Comparison of ENCODE assay signal across 9 cellular contexts in the genomic region with DNA sequence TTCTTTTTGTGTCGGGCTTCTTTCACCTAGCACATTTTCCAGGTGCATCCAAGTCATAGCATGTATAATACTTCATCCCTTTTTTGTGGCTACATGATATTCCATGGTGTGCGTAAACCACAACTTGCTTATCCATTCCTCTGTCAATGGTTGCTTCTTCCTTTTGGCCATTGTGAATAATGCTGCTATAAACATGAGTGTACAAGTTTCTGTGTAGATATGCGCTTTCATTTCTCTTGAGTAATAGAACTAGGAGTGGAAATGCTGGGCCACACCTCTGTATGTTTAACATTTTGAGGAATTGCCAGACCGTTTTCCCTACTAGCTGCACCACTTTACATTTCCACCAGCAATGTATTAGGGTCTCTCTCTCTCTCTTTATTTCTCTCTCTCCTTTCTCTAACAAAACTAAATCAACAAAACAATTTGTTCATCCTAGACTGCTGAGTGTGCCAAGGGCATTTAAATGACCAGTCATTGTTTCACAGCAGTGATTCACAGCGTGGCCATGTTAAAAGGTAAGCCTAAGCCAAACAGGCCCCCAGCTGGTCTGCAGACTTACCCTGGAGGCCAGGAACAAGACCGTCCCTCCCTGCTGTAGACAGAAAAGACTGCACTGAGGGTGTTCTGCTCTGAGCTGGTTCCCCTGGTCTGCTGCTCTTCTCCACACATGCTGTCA. TPM values are rescaled to one million over a fixed set of nuclear protein-coding genes. Genes with fewer than 3 reads are reported as not detected.
DNase-seq lines count a peak whose midpoint lies in the region; ATAC-seq lines count a peak whose summit lies in the region.
"Had no signal": no experiment of that assay in that cellular context is flagged by ENCODE, and none has a peak within 500 bp of the region (broad histone marks: within the 10 kb centered on the region; RNA-seq: fewer than 3 reads in every experiment).

No MANE protein-coding gene starts in this region.

- H3K27ac ChIP-seq in HUES64 (ENCODE audit: low read depth, low read length) (peak overlapping the region; percentile 27; the same call in 1 of the 2 replicates), aorta (ENCODE audit: low read depth in 1 of 2, low read length in 2 of 2) (no peak overlapping the region)

- peaks cover 25% of the 10 kb centered on the region for H3K4me1 ChIP-seq in HUES64 (ENCODE audit: insufficient read depth, low read length)
- peaks cover 0 to 2% of the 10 kb centered on the region in 2 donors for H3K4me1 ChIP-seq in aorta (ENCODE audit: control insufficient read depth in 1 of 2, insufficient read depth in 2 of 2, low read length in 2 of 2)

- no peaks in the 10 kb centered on the region for H3K36me3 ChIP-seq in HUES64 (ENCODE audit: insufficient read depth, low read length)
- H3K36me3 ChIP-seq in aorta (ENCODE audit: control insufficient read depth in 1 of 2, insufficient read depth in 2 of 2, low read length in 1 of 2) = no peaks in the 10 kb centered on the region

- intact Hi-C loops in aorta (cut with DNase I) = no loop called here

- no peaks in the 10 kb centered on the region for H3K9me3 ChIP-seq in HUES64 (ENCODE audit: insufficient read depth, low read depth, low read length)
- no peaks in the 10 kb centered on the region for H3K9me3 ChIP-seq in aorta (ENCODE audit: control insufficient read depth, low read length)

- WGBS in HUES64 = 60% methylated on average over 6 of the region's 6 CpGs
- 88% methylated on average over 6 of the region's 6 CpGs for WGBS in aorta, 2 donors

- no peak overlapping the region for H3K4me3 ChIP-seq in HUES64 (ENCODE audit: low read length)
- no peak overlapping the region for H3K4me3 ChIP-seq in aorta (ENCODE audit: low read length in 2 of 2)

- no peak overlapping the region for H3K9ac ChIP-seq in HUES64 (ENCODE audit: low read depth, low read length)

- peak; percentile 85 for DNase-seq in A172 (ENCODE audit: low spot score)
- peak; percentile 78 for DNase-seq in astrocyte of the hippocampus (ENCODE audit: low read depth, low spot score)
- DNase-seq in kidney glomerular epithelial cell (lab: John Stamatoyannopoulos, UW) = peak; percentile 39
- no peak for DNase-seq in DMS79 treated with DMSO at 0.1 percent for 48 hours (lab: John Stamatoyannopoulos, UW)
- DNase-seq in aorta = no peak
- no peak for DNase-seq in activated CD4-positive, CD25-positive, alpha-beta regulatory T cell (lab: John Stamatoyannopoulos, UW)
- DNase-seq: CD4-positive, CD25-positive, alpha-beta regulatory T cell had no signal

- ATAC-seq in aorta (ENCODE audit: low FRiP score) = no peak
- no peak for ATAC-seq in GM19397 (IDR thresholded peaks at IDR 0.05; ENCODE audit: unreplicated experiment)

- H3K27me3 ChIP-seq in HUES64 (ENCODE audit: insufficient read depth, low read length) (peaks cover 15% of the 10 kb centered on the region), aorta (ENCODE audit: control insufficient read depth in 1 of 2, insufficient read depth in 2 of 2, low read length in 1 of 2) (no peaks in the 10 kb centered on the region)

RNA-seq across cellular contexts. Expression of a gene that starts 53.2 kb away (rescaled TPM):
- total RNA-seq in A172 (2014; rRNA removed; shearing (Covaris generic)) = 17.6 and 32.8 TPM in 2 replicates
- polyA plus RNA-seq in HUES64 (2013, experiment 1 of 2) = 0.50 TPM
- 0.32 TPM for polyA plus RNA-seq in HUES64 (2013, experiment 2 of 2)
- total RNA-seq in aorta = 10 to 100 TPM; 40.0 to 63.3 TPM
- 10 to 100 TPM in 1 of 2 donors, 1 to 10 TPM in 1; 4.1 to 13.6 TPM for polyA plus RNA-seq in aorta

Comparison
In these comparisons a context has a peak if more than half of its experiments do, and no peak if none do; other contexts are left out.
1. DNase-seq: peak in A172 (single experiment), astrocyte of the hippocampus (single experiment) and kidney glomerular epithelial cell (single experiment); none in DMS79 treated with DMSO at 0.1 percent for 48 hours (single experiment), aorta (0 of 2) and activated CD4-positive, CD25-positive, alpha-beta regulatory T cell (0 of 4).